13 cellular contexts compared by ENCODE assay signal in genomic region chr1:58774027-58774426, GRCh38. TPM values are rescaled to one million over a fixed set of nuclear protein-coding genes. Genes with fewer than 3 reads are reported as not detected.
A peak's percentile ranks its signal among the peaks of the same experiment; 100 is the strongest.
DNase-seq lines count a peak whose midpoint lies in the region; ATAC-seq and TF ChIP-seq lines count a peak whose summit lies in the region.
"Had no signal": no experiment of that assay in that cellular context is flagged by ENCODE, and none has a peak within 500 bp of the region (broad histone marks: within the 10 kb centered on the region; RNA-seq: fewer than 3 reads in every experiment).

No MANE protein-coding gene starts in this region.

- no peaks in the 10 kb centered on the region for H3K36me3 Mint-ChIP-seq in activated B cell treated with CpG ODN at 0.5 μM for 24 hours (ENCODE audit: low read depth)
- H3K36me3 Mint-ChIP-seq: WTC11 had no signal

- WGBS in heart right ventricle, 2 donors = 51 to 57% methylated on average over 1 of the region's 1 CpG
- WGBS in right cardiac atrium = 76% methylated on average over 1 of the region's 1 CpG
- 88 to 90% methylated on average over 1 of the region's 1 CpG for WGBS in upper lobe of left lung, 2 donors

- H3K4me1 Mint-ChIP-seq in activated B cell treated with CpG ODN at 0.5 μM for 24 hours = peaks cover 19% of the 10 kb centered on the region

- peak overlapping the region; percentile 15 for H3K4me3 Mint-ChIP-seq in activated B cell treated with CpG ODN at 0.5 μM for 24 hours
- H3K4me3 Mint-ChIP-seq: WTC11 had no signal

- no peak for TF ChIP-seq POLR2A in upper lobe of left lung (IDR thresholded peaks at IDR 0.05)

- no peak for DNase-seq in heart right ventricle
- no peak for DNase-seq in right cardiac atrium
- DNase-seq in activated B cell treated with CpG ODN at 0.5 μM for 24 hours = no peak
- no peak for DNase-seq in upper lobe of left lung
- DNase-seq in NCI-H345 (lab: John Stamatoyannopoulos, UW) = no peak
- no peak for DNase-seq in NCI-H1417 treated with DMSO at 0.1 percent for 48 hours (lab: John Stamatoyannopoulos, UW)
- no peak for DNase-seq in stimulated activated CD4-positive, alpha-beta T cell treated with anti-CD3 and anti-CD28 coated beads, Interleukin-4, amount 100 ng/mL, for 1 hour
- DNase-seq: NCI-H2227 treated with DMSO at 0.1 percent for 48 hours; OCI-M1; stimulated activated CD4-positive, alpha-beta T cell treated with anti-CD3 and anti-CD28 coated beads, Interleukin-2, amount 100 ng/mL, for 48 hours had no signal

- H3K27me3 ChIP-seq in heart right ventricle (no peaks in the 10 kb centered on the region), right cardiac atrium (ENCODE audit: control insufficient read depth, insufficient read depth) (no peaks in the 10 kb centered on the region), neuron (ENCODE audit: insufficient read depth, low read length) (no peaks in the 10 kb centered on the region), upper lobe of left lung (no peaks in the 10 kb centered on the region)

- CTCF ChIA-PET in activated B cell treated with CpG ODN at 0.5 μM for 24 hours (lab: Charles Lee) = interaction anchor here (0.7 to 2.7 kb wide), 4 partner anchors 8 to 924 kb away, joined by 3 to 12 read pairs (median 6); no protein-coding TSS in a partner anchor

- intact Hi-C loops in heart right ventricle (cut with DNase I) (loop anchor here in 3 of 10 donors (5.0 to 10.0 kb wide), 3 partner anchors 37 to 931 kb away; partner anchors contain the start of gene FGGY (in 1 of the 3)), right cardiac atrium (cut with DNase I) (loop anchor here in 1 of 4 donors (5.0 kb wide), 1 partner anchor 983 kb away; no protein-coding TSS in a partner anchor), activated B cell treated with CpG ODN at 0.5 μM for 24 hours (cut with micrococcal nuclease) (no loop called here)

- H3K27ac ChIP-seq in heart right ventricle = peak overlapping the region in 9 of 10 donors; percentile 47 to 86 (median 72)
- H3K27ac ChIP-seq in right cardiac atrium (ENCODE audit: low read length) = no peak overlapping the region
- peak overlapping the region in 3 of 4 donors; percentile 28 to 68 (median 39) for H3K27ac ChIP-seq in upper lobe of left lung

- no peak for TF ChIP-seq EP300 in upper lobe of left lung (IDR thresholded peaks at IDR 0.05)

- peak overlapping the region; percentile 41 for H2AFZ ChIP-seq in neuron (ENCODE audit: low read depth, low read length)

- TF ChIP-seq CTCF in heart right ventricle (IDR thresholded peaks at IDR 0.05) (no peak), activated B cell treated with CpG ODN at 0.5 μM for 24 hours (IDR thresholded peaks at IDR 0.05) (no peak), upper lobe of left lung (IDR thresholded peaks at IDR 0.05) (no peak)

- H3K9me3 Mint-ChIP-seq in activated B cell treated with CpG ODN at 0.5 μM for 24 hours = no peaks in the 10 kb centered on the region
- H3K9me3 Mint-ChIP-seq: activated naive CD8-positive, alpha-beta T cell treated with anti-CD3 and anti-CD28 coated beads, Interleukin-2, amount 10 ng/mL, durations not matched to agents 7 days and 5 days; WTC11 had no signal

- POLR2A ChIA-PET in activated B cell treated with CpG ODN at 0.5 μM for 24 hours (lab: Charles Lee) = interaction anchor here (0.6 to 2.4 kb wide), 7 partner anchors 9 to 925 kb away, joined by 3 to 43 read pairs (median 4); partner anchors contain the start of genes FGGY and JUN

- ATAC-seq in heart right ventricle (no peak), right cardiac atrium (no peak), activated B cell treated with CpG ODN at 0.5 μM for 24 hours (ENCODE audit: low read depth) (peak; percentile 47), upper lobe of left lung (ENCODE audit: low FRiP score in 2 of 2) (no peak)

- peaks cover 8 to 27% (median 19%) of the 10 kb centered on the region in 9 donors for H3K4me1 ChIP-seq in heart right ventricle
- peaks cover 2% of the 10 kb centered on the region for H3K4me1 ChIP-seq in right cardiac atrium (ENCODE audit: control insufficient read depth, insufficient read depth, low read length)
- peaks cover 10% of the 10 kb centered on the region for H3K4me1 ChIP-seq in neuron (ENCODE audit: insufficient read depth, low read length)
- H3K4me1 ChIP-seq in upper lobe of left lung = peaks cover 9 to 16% (median 12%) of the 10 kb centered on the region in 4 donors

- no peaks in the 10 kb centered on the region for H3K27me3 Mint-ChIP-seq in activated B cell treated with CpG ODN at 0.5 μM for 24 hours
- H3K27me3 Mint-ChIP-seq: activated naive CD8-positive, alpha-beta T cell treated with anti-CD3 and anti-CD28 coated beads, Interleukin-2, amount 10 ng/mL, durations not matched to agents 7 days and 5 days had no signal

- H3K9me3 ChIP-seq in heart right ventricle = no peaks in the 10 kb centered on the region
- no peaks in the 10 kb centered on the region for H3K9me3 ChIP-seq in right cardiac atrium (ENCODE audit: control insufficient read depth, low read length)
- H3K9me3 ChIP-seq in neuron (ENCODE audit: low read length) = no peaks in the 10 kb centered on the region
- H3K9me3 ChIP-seq in upper lobe of left lung = no peaks in the 10 kb centered on the region

- H3K36me3 ChIP-seq in heart right ventricle (no peaks in the 10 kb centered on the region), neuron (ENCODE audit: insufficient read depth, low read length) (no peaks in the 10 kb centered on the region), upper lobe of left lung (no peaks in the 10 kb centered on the region)

- H3K27ac Mint-ChIP-seq in activated B cell treated with CpG ODN at 0.5 μM for 24 hours = peak overlapping the region; percentile 73
- H3K27ac Mint-ChIP-seq: WTC11 had no signal

- no peak overlapping the region for H3K4me3 ChIP-seq in heart right ventricle
- no peak overlapping the region for H3K4me3 ChIP-seq in right cardiac atrium (ENCODE audit: low read length)
- H3K4me3 ChIP-seq in neuron (ENCODE audit: low read length) = no peak overlapping the region
- H3K4me3 ChIP-seq in upper lobe of left lung = no peak overlapping the region

RNA-seq across cellular contexts. Expression of gene JUN, which starts 9.8 kb away (rescaled TPM):
- total RNA-seq in heart right ventricle = 100 to 1,000 TPM in 3 of 10 donors, 10 to 100 TPM in 7; 47.0 to 209 (median 78.8) TPM
- 10 to 100 TPM; 48.8 to 78.3 TPM for polyA plus RNA-seq in heart right ventricle
- total RNA-seq in right cardiac atrium = 10 to 100 TPM; 41.1 to 69.8 (median 50.7) TPM
- 211 TPM for polyA plus RNA-seq in right cardiac atrium
- total RNA-seq in activated B cell treated with CpG ODN at 0.5 μM for 24 hours = 35.3 and 36.6 TPM in 2 replicates
- 100 to 1,000 TPM; 142 to 400 (median 236) TPM for total RNA-seq in upper lobe of left lung
